22 cellular contexts compared by ENCODE assay signal in the genomic region with DNA sequence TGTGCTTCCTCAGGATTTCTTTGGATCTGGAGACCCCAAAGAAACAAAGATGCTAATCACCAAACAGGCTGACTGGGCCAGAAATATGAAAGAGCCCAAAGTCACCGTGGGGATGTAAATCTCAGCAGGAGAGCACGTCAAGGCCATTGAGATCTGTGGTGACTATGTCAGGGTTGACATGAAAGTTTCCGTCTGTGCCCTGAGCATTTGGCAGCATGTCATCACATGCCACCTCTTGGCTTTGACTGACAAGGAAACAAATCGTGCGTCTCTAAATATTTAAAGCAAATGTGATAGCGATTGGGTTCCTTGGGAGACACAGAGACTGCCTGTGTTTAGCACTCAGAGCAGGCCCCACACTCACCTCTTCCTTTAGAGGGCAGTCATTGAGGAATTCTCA. TPM values are rescaled to one million over a fixed set of nuclear protein-coding genes. Genes with fewer than 3 reads are reported as not detected.
"Had no signal": no experiment of that assay in that cellular context is flagged by ENCODE, and none has a peak within 500 bp of the region (broad histone marks: within the 10 kb centered on the region; RNA-seq: fewer than 3 reads in every experiment).

No MANE protein-coding gene starts in this region.

- H3K9me3 ChIP-seq: left ventricle myocardium inferior, psoas muscle, spleen, vagina had no signal

- FAIRE-seq: kidney had no signal

- H3K27me3 ChIP-seq: hepatocyte, spleen, vagina had no signal

- DNase-seq: effector memory CD8-positive, alpha-beta T cell; foreskin melanocyte; head of caudate nucleus; kidney; left cardiac atrium; left ventricle myocardium inferior; mesendoderm; naive B cell; psoas muscle; retina; spleen; stimulated activated CD4-positive, alpha-beta T cell treated with anti-CD3 and anti-CD28 coated beads, Interleukin-15, amount 100 ng/mL, for 24 hours; stimulated activated CD4-positive, alpha-beta T cell treated with anti-CD3 and anti-CD28 coated beads, Interleukin-1b, Interleukin-23, amount 100 ng/mL, for 48 hours; stimulated activated CD4-positive, alpha-beta T cell treated with anti-CD3 and anti-CD28 coated beads, Interleukin-4, amount 100 ng/mL, for 24 hours; stimulated activated naive B cell treated with anti-CD40 and anti-IgM and Interleukin-4, amounts not matched to agents 10 μg/mL and 1 μg/mL and 100 μg/mL, for 72 hours; stimulated activated naive CD8-positive, alpha-beta T cell treated with anti-CD3 and anti-CD28 coated beads, Interleukin-15, amount 100 ng/mL, for 72 hours; trophoblast cell had no signal

- H3K4me3 ChIP-seq: hepatocyte, left ventricle myocardium inferior, psoas muscle, spleen, vagina had no signal

- H3K4me2 ChIP-seq: hepatocyte had no signal

- H3K27ac ChIP-seq: epithelial cell of prostate, hepatocyte, psoas muscle, spleen, vagina had no signal

- ATAC-seq: effector memory CD8-positive, alpha-beta T cell; left cardiac atrium; psoas muscle; sciatic nerve; stimulated activated naive B cell treated with anti-CD40 and anti-IgM and Interleukin-4, amounts not matched to agents 10 μg/mL and 1 μg/mL and 100 μg/mL, for 72 hours; stimulated activated naive CD8-positive, alpha-beta T cell treated with anti-CD3 and anti-CD28 coated beads, Interleukin-15, amount 100 ng/mL, for 72 hours had no signal

RNA-seq across cellular contexts. Expression of a gene that starts 35.2 kb away (rescaled TPM):
- total RNA-seq: left ventricle myocardium inferior, psoas muscle, skeletal muscle tissue, vagina had no signal
